In genomic region chr1:34746785-34747637, GRCh38 we compare ENCODE assay signal across 28 cellular contexts. TPM values are rescaled to one million over a fixed set of nuclear protein-coding genes. Genes with fewer than 3 reads are reported as not detected.
"Had no signal": no experiment of that assay in that cellular context is flagged by ENCODE, and none has a peak within 500 bp of the region (broad histone marks: within the 10 kb centered on the region; RNA-seq: fewer than 3 reads in every experiment).

No MANE protein-coding gene starts in this region.

- H3K4me1 ChIP-seq: breast epithelium, foreskin keratinocyte, heart left ventricle had no signal

- H3K36me3 ChIP-seq: breast epithelium, esophagus muscularis mucosa, heart left ventricle, neutrophil had no signal

- H3K27me3 ChIP-seq: foreskin keratinocyte had no signal

- ATAC-seq: activated CD8-positive, alpha-beta T cell treated with anti-CD3 and anti-CD28 coated beads for 36 hours; activated naive CD4-positive, alpha-beta T cell treated with anti-CD3 and anti-CD28 coated beads, Interleukin-2, amount 50 U/mL, for 72 hours; activated T-cell treated with anti-CD3 and anti-CD28 coated beads, Interleukin-2, amount 50 U/mL, for 4 hours; activated T-helper 17 cell treated with anti-CD3 and anti-CD28 coated beads, Interleukin-2, amount 50 U/mL, for 72 hours; foreskin keratinocyte; heart left ventricle; stimulated activated memory B cell treated with anti-CD40 and anti-IgM and Interleukin-4, amounts not matched to agents 10 μg/mL and 1 μg/mL and 100 μg/mL, for 72 hours; stimulated activated naive CD8-positive, alpha-beta T cell treated with anti-CD3 and anti-CD28 coated beads, Interleukin-15, amount 100 ng/mL, for 72 hours; T-cell had no signal

- H3K27ac ChIP-seq: breast epithelium, esophagus muscularis mucosa, foreskin keratinocyte, heart left ventricle, neutrophil had no signal

- DNase-seq: activated B cell treated with CpG ODN at 0.5 μM for 24 hours; activated CD4-positive, alpha-beta T cell treated with anti-CD3 and anti-CD28 coated beads, Interleukin-2, amount 50 U/mL, for 1 hour; activated CD8-positive, alpha-beta T cell treated with anti-CD3 and anti-CD28 coated beads for 36 hours; activated naive CD4-positive, alpha-beta T cell; activated T-cell treated with anti-CD3 and anti-CD28 coated beads, Interleukin-2, amount 50 U/mL, for 4 hours; central memory CD4-positive, alpha-beta T cell; foreskin keratinocyte; heart left ventricle; hypothalamus; immature natural killer cell; kidney; stimulated activated CD4-positive, alpha-beta T cell treated with anti-CD3 and anti-CD28 coated beads, Interleukin-1b, Interleukin-23, amount 100 ng/mL, for 48 hours; stimulated activated CD4-positive, alpha-beta T cell treated with anti-CD3 and anti-CD28 coated beads, Interleukin-4, amount 100 ng/mL, for 4 hours; stimulated activated CD8-positive, alpha-beta memory T cell treated with anti-CD3 and anti-CD28 coated beads, Interleukin-4, amount 100 ng/mL, for 48 hours; stimulated activated naive CD8-positive, alpha-beta T cell treated with anti-CD3 and anti-CD28 coated beads, Interleukin-15, amount 100 ng/mL, for 72 hours; substantia nigra; T-cell had no signal

- H3K4me3 ChIP-seq: breast epithelium, esophagus muscularis mucosa, heart left ventricle, smooth muscle cell had no signal

- H3K9me3 ChIP-seq: breast epithelium, esophagus muscularis mucosa, heart left ventricle, neutrophil had no signal

RNA-seq across cellular contexts. Expression of gene GJB5, which starts 7.8 kb away (rescaled TPM):
- total RNA-seq: activated B cell treated with CpG ODN at 0.5 μM for 24 hours; activated CD8-positive, alpha-beta T cell treated with anti-CD3 and anti-CD28 coated beads for 36 hours; activated naive CD4-positive, alpha-beta T cell treated with anti-CD3 and anti-CD28 coated beads, Interleukin-2, amount 50 U/mL, for 72 hours; activated T-cell treated with anti-CD3 and anti-CD28 coated beads, Interleukin-2, amount 50 U/mL, for 4 hours; activated T-helper 17 cell treated with anti-CD3 and anti-CD28 coated beads, Interleukin-2, amount 50 U/mL, for 72 hours; esophagus muscularis mucosa; heart left ventricle; kidney; osteocyte; progenitor cell of endocrine pancreas; T-cell; T-helper 2 cell treated with Interferon-gamma antibody and Interleukin-4, amounts not matched to agents 100 ng/mL and 5 ng/mL, for 36 hours had no signal

RNA-seq across cellular contexts. Expression of gene GJB4, which starts 12.5 kb away (rescaled TPM):
- total RNA-seq: activated B cell treated with CpG ODN at 0.5 μM for 24 hours; activated CD8-positive, alpha-beta T cell treated with anti-CD3 and anti-CD28 coated beads for 36 hours; activated naive CD4-positive, alpha-beta T cell treated with anti-CD3 and anti-CD28 coated beads, Interleukin-2, amount 50 U/mL, for 72 hours; activated T-cell treated with anti-CD3 and anti-CD28 coated beads, Interleukin-2, amount 50 U/mL, for 4 hours; activated T-helper 17 cell treated with anti-CD3 and anti-CD28 coated beads, Interleukin-2, amount 50 U/mL, for 72 hours; esophagus muscularis mucosa; heart left ventricle; osteocyte; progenitor cell of endocrine pancreas; T-cell; T-helper 2 cell treated with Interferon-gamma antibody and Interleukin-4, amounts not matched to agents 100 ng/mL and 5 ng/mL, for 36 hours had no signal

RNA-seq across cellular contexts. Expression of gene GJB3, which starts 34.0 kb away (rescaled TPM):
- total RNA-seq: activated B cell treated with CpG ODN at 0.5 μM for 24 hours; activated CD8-positive, alpha-beta T cell treated with anti-CD3 and anti-CD28 coated beads for 36 hours; activated naive CD4-positive, alpha-beta T cell treated with anti-CD3 and anti-CD28 coated beads, Interleukin-2, amount 50 U/mL, for 72 hours; activated T-cell treated with anti-CD3 and anti-CD28 coated beads, Interleukin-2, amount 50 U/mL, for 4 hours; activated T-helper 17 cell treated with anti-CD3 and anti-CD28 coated beads, Interleukin-2, amount 50 U/mL, for 72 hours; esophagus muscularis mucosa; heart left ventricle; osteocyte; T-cell; T-helper 2 cell treated with Interferon-gamma antibody and Interleukin-4, amounts not matched to agents 100 ng/mL and 5 ng/mL, for 36 hours had no signal

RNA-seq across cellular contexts. Expression of gene GJA4, which starts 45.8 kb away (rescaled TPM):
- total RNA-seq: activated B cell treated with CpG ODN at 0.5 μM for 24 hours; activated CD8-positive, alpha-beta T cell treated with anti-CD3 and anti-CD28 coated beads for 36 hours; activated T-helper 17 cell treated with anti-CD3 and anti-CD28 coated beads, Interleukin-2, amount 50 U/mL, for 72 hours; osteocyte; renal cortical epithelial cell; smooth muscle cell; T-cell; T-helper 2 cell treated with Interferon-gamma antibody and Interleukin-4, amounts not matched to agents 100 ng/mL and 5 ng/mL, for 36 hours had no signal
